In the genomic region with DNA sequence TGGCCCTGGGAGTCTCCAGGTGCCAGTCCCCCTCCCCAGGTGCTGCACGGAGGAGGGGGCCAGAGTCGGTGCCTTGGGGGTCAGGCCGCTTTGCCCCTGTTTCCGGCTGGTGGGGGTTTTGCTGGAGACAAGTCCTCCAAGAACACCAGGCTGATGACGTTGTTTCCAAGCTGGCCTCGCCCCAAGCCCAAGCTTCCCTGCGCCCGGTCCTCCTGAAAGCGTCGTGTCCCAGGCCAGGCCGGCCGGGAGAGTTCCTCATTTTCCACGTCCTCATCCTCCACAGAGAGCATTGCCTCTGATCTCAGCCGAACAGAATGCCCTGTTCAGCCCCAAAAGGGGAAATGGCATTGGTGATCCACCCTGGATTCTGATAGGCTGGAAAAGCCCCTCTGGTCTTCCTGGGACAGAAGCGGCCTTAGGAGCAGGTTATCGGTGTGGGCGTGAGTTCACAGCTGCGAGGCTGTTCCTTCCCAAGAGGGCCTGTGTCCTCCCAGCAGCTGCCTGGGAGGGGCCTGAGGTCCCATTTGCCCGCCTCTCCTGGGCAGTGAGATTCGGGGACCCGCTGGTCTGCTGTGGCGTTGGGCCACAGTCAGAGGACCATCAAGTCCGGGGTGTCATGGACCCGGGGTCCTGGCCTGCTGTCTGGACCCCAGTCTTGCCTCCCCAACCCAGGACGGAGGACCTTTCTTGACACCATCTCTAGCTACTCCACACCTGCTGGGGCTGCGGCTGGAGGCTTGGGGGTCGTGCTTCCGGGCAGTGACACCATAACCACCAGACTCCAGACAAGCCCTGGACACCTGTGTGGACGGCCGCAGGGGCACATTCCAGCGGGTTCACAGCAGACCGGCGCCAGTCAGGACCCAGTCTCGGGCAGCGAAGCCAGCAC, we compare ENCODE assay signal across 32 cellular contexts. TPM values are rescaled to one million over a fixed set of nuclear protein-coding genes. Genes with fewer than 3 reads are reported as not detected.
DNase-seq lines count a peak whose midpoint lies in the region; ATAC-seq and TF ChIP-seq lines count a peak whose summit lies in the region.
"Had no signal": no experiment of that assay in that cellular context is flagged by ENCODE, and none has a peak within 500 bp of the region (broad histone marks: within the 10 kb centered on the region; RNA-seq: fewer than 3 reads in every experiment).

No MANE protein-coding gene starts in this region.

- no peak overlapping the region for H2BK120ac ChIP-seq in H9 (ENCODE audit: low read depth, low read length, poor library complexity, severe bottlenecking)

- H2BK12ac ChIP-seq in H9 (ENCODE audit: insufficient read length, low read depth, low read length), result no peak overlapping the region

- H3K36me3 ChIP-seq in tibial nerve, result peaks cover 0 to 8% (median 0%) of the 10 kb centered on the region in 3 donors
- H3K36me3 ChIP-seq: adrenal gland, breast epithelium, colonic mucosa, MG63 had no signal

- no peak overlapping the region for H3K56ac ChIP-seq in H9 (ENCODE audit: insufficient read length, low read depth, low read length)

- WGBS in tibial nerve, 2 donors, result 49 to 56% methylated on average over 23 to 30 of the region's 35 CpGs
- no CpG with 5 or more reads among the region's 35 CpGs for WGBS in H9 (ENCODE audit: extremely low coverage, insufficient read length, low lambda C conversion rate)

- TF ChIP-seq CTCF in tibial nerve (IDR thresholded peaks at IDR 0.05) (no peak), H9 (conservative IDR thresholded peaks at IDR 0.05) (no peak)

- no peaks in the 10 kb centered on the region for H3K27me3 Mint-ChIP-seq in activated naive CD4-positive, alpha-beta T cell treated with anti-CD3 and anti-CD28 coated beads, Interleukin-2, amount 50 U/mL, for 24 hours
- no peaks in the 10 kb centered on the region for H3K27me3 Mint-ChIP-seq in activated naive CD4-positive, alpha-beta T cell treated with anti-CD3 and anti-CD28 coated beads for 36 hours (ENCODE audit: low read depth)
- H3K27me3 Mint-ChIP-seq in H9 (ENCODE audit: low read depth), result peaks cover 1% of the 10 kb centered on the region
- H3K27me3 Mint-ChIP-seq: activated B cell treated with CpG ODN at 0.5 μM for 24 hours; CD4-positive, CD25-positive, alpha-beta regulatory T cell had no signal

- no peak overlapping the region for H3T11ph ChIP-seq in H9 (ENCODE audit: low read length)

- H3K4me1 Mint-ChIP-seq in activated naive CD4-positive, alpha-beta T cell treated with anti-CD3 and anti-CD28 coated beads, Interleukin-2, amount 50 U/mL, for 24 hours, result peaks cover 6% of the 10 kb centered on the region
- H3K4me1 Mint-ChIP-seq in activated naive CD4-positive, alpha-beta T cell treated with anti-CD3 and anti-CD28 coated beads for 36 hours (ENCODE audit: low read depth), result peaks cover 7% of the 10 kb centered on the region
- peaks cover 0 to 4% of the 10 kb centered on the region in 2 experiments; a peak in 1 of 4 replicates for H3K4me1 Mint-ChIP-seq in H9
- H3K4me1 Mint-ChIP-seq: activated B cell treated with CpG ODN at 0.5 μM for 24 hours; CD4-positive, CD25-positive, alpha-beta regulatory T cell; memory B cell had no signal

- no peak overlapping the region for H3K18ac ChIP-seq in H9 (ENCODE audit: insufficient read length, low read depth, low read length)

- no peaks in the 10 kb centered on the region for H3K36me3 Mint-ChIP-seq in activated naive CD4-positive, alpha-beta T cell treated with anti-CD3 and anti-CD28 coated beads, Interleukin-2, amount 50 U/mL, for 24 hours
- no peaks in the 10 kb centered on the region for H3K36me3 Mint-ChIP-seq in activated naive CD4-positive, alpha-beta T cell treated with anti-CD3 and anti-CD28 coated beads for 36 hours (ENCODE audit: low read depth)
- peaks cover 0 to 2% (median 0%) of the 10 kb centered on the region in 3 experiments; a peak in 1 of 7 replicates for H3K36me3 Mint-ChIP-seq in H9 (ENCODE audit: insufficient read depth in 1 of 3, low read depth in 3 of 3)
- H3K36me3 Mint-ChIP-seq: CD4-positive, CD25-positive, alpha-beta regulatory T cell; memory B cell had no signal

- no peak for ATAC-seq in HG03280 (IDR thresholded peaks at IDR 0.05; ENCODE audit: unreplicated experiment)
- ATAC-seq: Panc1 had no signal

- H2AK5ac ChIP-seq in H9 (ENCODE audit: insufficient read length, low read length), result no peak overlapping the region

- H3K4me3 ChIP-seq in tibial nerve, result no peak overlapping the region
- H3K4me3 ChIP-seq: adrenal gland, breast epithelium, colonic mucosa, MG63, smooth muscle cell had no signal

- H3K9me3 Mint-ChIP-seq in activated naive CD4-positive, alpha-beta T cell treated with anti-CD3 and anti-CD28 coated beads, Interleukin-2, amount 50 U/mL, for 24 hours, result no peaks in the 10 kb centered on the region
- no peaks in the 10 kb centered on the region for H3K9me3 Mint-ChIP-seq in activated naive CD4-positive, alpha-beta T cell treated with anti-CD3 and anti-CD28 coated beads for 36 hours
- H3K9me3 Mint-ChIP-seq in H9, result no peaks in the 10 kb centered on the region
- H3K9me3 Mint-ChIP-seq: activated B cell treated with CpG ODN at 0.5 μM for 24 hours; CD4-positive, CD25-positive, alpha-beta regulatory T cell; memory B cell had no signal

- H4K20me1 ChIP-seq in H9 (ENCODE audit: control insufficient read depth, insufficient read depth, insufficient read length), result no peaks in the 10 kb centered on the region

- no peak for TF ChIP-seq POLR2A in tibial nerve (IDR thresholded peaks at IDR 0.05)

- no peak overlapping the region for H3K9ac ChIP-seq in H9 (ENCODE audit: extremely low read depth, insufficient read length, low read length)

- H3K14ac ChIP-seq in H9 (ENCODE audit: insufficient read depth, low read length), result no peak overlapping the region; the same call in 1 of the 2 replicates

- H2AFZ ChIP-seq in H9 (ENCODE audit: low read length), result no peak overlapping the region

- H3K4me3 Mint-ChIP-seq in activated naive CD4-positive, alpha-beta T cell treated with anti-CD3 and anti-CD28 coated beads, Interleukin-2, amount 50 U/mL, for 24 hours, result no peak overlapping the region
- no peak overlapping the region for H3K4me3 Mint-ChIP-seq in activated naive CD4-positive, alpha-beta T cell treated with anti-CD3 and anti-CD28 coated beads for 36 hours
- H3K4me3 Mint-ChIP-seq in H9, result no peak overlapping the region
- H3K4me3 Mint-ChIP-seq: activated B cell treated with CpG ODN at 0.5 μM for 24 hours; CD4-positive, CD25-positive, alpha-beta regulatory T cell; memory B cell had no signal

- H3K23ac ChIP-seq in H9 (ENCODE audit: insufficient read length, low read depth, low read length), result no peak overlapping the region

- no peaks in the 10 kb centered on the region for H3K79me1 ChIP-seq in H9 (ENCODE audit: insufficient read depth, low read depth, low read length, poor library complexity, severe bottlenecking)

- no peak overlapping the region for H2BK5ac ChIP-seq in H9 (ENCODE audit: insufficient read length, low read length)

- DNase-seq in activated naive CD4-positive, alpha-beta T cell treated with anti-CD3 and anti-CD28 coated beads for 36 hours, result no peak
- DNase-seq in caudate nucleus (lab: John Stamatoyannopoulos, UW), result peak in 22 of 61 donors; percentile 10 to 60 (median 33)
- DNase-seq in myocyte (ENCODE audit: low read depth), result peak; percentile 70
- peak; percentile 48 to 53 for DNase-seq in tibial nerve (ENCODE audit: low spot score in 2 of 2)
- DNase-seq in NK-92 (lab: John Stamatoyannopoulos, UW; ENCODE audit: unreplicated experiment), result no peak
- DNase-seq in H9, result no peak
- DNase-seq: 8988T; activated B cell treated with CpG ODN at 0.5 μM for 24 hours; activated CD4-positive, alpha-beta T cell treated with anti-CD3 and anti-CD28 coated beads, Interleukin-2, amount 50 U/mL, for 1 hour; activated naive CD4-positive, alpha-beta T cell; activated T-cell treated with anti-CD3 and anti-CD28 coated beads, Interleukin-2, amount 50 U/mL, for 48 hours; adrenal gland; CD4-positive, CD25-positive, alpha-beta regulatory T cell; colonic mucosa; effector memory CD4-positive, alpha-beta T cell; glutamatergic neuron; KG1; kidney glomerular epithelial cell; MG63; NCI-H1105 treated with DMSO at 0.1 percent for 48 hours; NCI-H1930; NCI-H526 treated with DMSO at 0.1 percent for 48 hours; occipital lobe; T1000 had no signal

- H3K27me3 ChIP-seq in tibial nerve, result peaks cover 0 to 7% of the 10 kb centered on the region in 2 donors
- no peaks in the 10 kb centered on the region for H3K27me3 ChIP-seq in H9 (ENCODE audit: insufficient read depth, low read length)
- H3K27me3 ChIP-seq: adrenal gland had no signal

- H2BK20ac ChIP-seq in H9 (ENCODE audit: low read depth, low read length, poor library complexity, severe bottlenecking), result no peak overlapping the region

- H3K27ac ChIP-seq in caudate nucleus (ENCODE audit: low read depth, low read length), result peak overlapping the region; percentile 44
- H3K27ac ChIP-seq in tibial nerve, result peak overlapping the region; percentile 47 to 88 (median 64)
- no peak overlapping the region for H3K27ac ChIP-seq in H9 (ENCODE audit: insufficient read length, low read depth, low read length)
- H3K27ac ChIP-seq: adrenal gland, breast epithelium, colonic mucosa had no signal

- TF ChIP-seq EP300 in tibial nerve (IDR thresholded peaks at IDR 0.05), result peak in 1 of 2 donors; percentile 60

- no peaks in the 10 kb centered on the region for H3K23me2 ChIP-seq in H9 (ENCODE audit: insufficient read length, low read depth, low read length, poor library complexity, severe bottlenecking)

- CTCF ChIA-PET in activated naive CD4-positive, alpha-beta T cell treated with anti-CD3 and anti-CD28 coated beads for 36 hours (lab: Charles Lee), result no interaction called here

- H3K9me3 ChIP-seq in tibial nerve, result no peaks in the 10 kb centered on the region
- no peaks in the 10 kb centered on the region for H3K9me3 ChIP-seq in H9 (ENCODE audit: control insufficient read depth, low read depth, low read length)
- H3K9me3 ChIP-seq: adrenal gland, breast epithelium, colonic mucosa, MG63 had no signal

- no peak overlapping the region for H2BK15ac ChIP-seq in H9 (ENCODE audit: low read depth, low read length)

- no peak overlapping the region for H4K5ac ChIP-seq in H9 (ENCODE audit: insufficient read length, low read depth, low read length)

- H4K91ac ChIP-seq in H9 (ENCODE audit: insufficient read length, low read depth, low read length), result no peak overlapping the region

- intact Hi-C loops in activated naive CD4-positive, alpha-beta T cell treated with anti-CD3 and anti-CD28 coated beads for 36 hours (cut with micrococcal nuclease), result no loop called here

- H3K4ac ChIP-seq in H9 (ENCODE audit: low read depth, low read length), result no peak overlapping the region

- H3K4me1 ChIP-seq in tibial nerve, result peaks cover 0 to 75% (median 27%) of the 10 kb centered on the region in 4 donors
- H3K4me1 ChIP-seq in H9 (ENCODE audit: insufficient read depth, low read length), result no peaks in the 10 kb centered on the region
- H3K4me1 ChIP-seq: adrenal gland, breast epithelium, colonic mucosa had no signal

- no peak overlapping the region for H3K4me2 ChIP-seq in H9 (ENCODE audit: insufficient read depth, insufficient read length, low read length)
- H3K4me2 ChIP-seq: smooth muscle cell had no signal

- H3K27ac Mint-ChIP-seq in activated naive CD4-positive, alpha-beta T cell treated with anti-CD3 and anti-CD28 coated beads, Interleukin-2, amount 50 U/mL, for 24 hours, result peak overlapping the region; percentile 17
- H3K27ac Mint-ChIP-seq in activated naive CD4-positive, alpha-beta T cell treated with anti-CD3 and anti-CD28 coated beads for 36 hours, result no peak overlapping the region
- H3K27ac Mint-ChIP-seq in H9, result peak overlapping the region in 1 of 3 experiments; percentile 52; a peak in 1 of 7 replicates
- H3K27ac Mint-ChIP-seq: activated B cell treated with CpG ODN at 0.5 μM for 24 hours; CD4-positive, CD25-positive, alpha-beta regulatory T cell; memory B cell had no signal

- H3K79me2 ChIP-seq in H9 (ENCODE audit: insufficient read depth, low read length), result no peaks in the 10 kb centered on the region

- no peak overlapping the region for H4K8ac ChIP-seq in H9 (replicated peaks; ENCODE audit: insufficient read length, low read depth, low read length)

RNA-seq across cellular contexts. Expression of a gene that starts 7.1 kb away (rescaled TPM):
- 1 to 10 TPM in 1 of 2 experiments, under 1 TPM in 1; 0.74 to 1.0 TPM for total RNA-seq in activated naive CD4-positive, alpha-beta T cell treated with anti-CD3 and anti-CD28 coated beads for 36 hours
- total RNA-seq in myocyte (53.9 and 116 TPM in 2 replicates), tibial nerve (10 to 100 TPM; 51.3 to 74.5 (median 66.3) TPM), H9 (2021) (8.9 and 9.6 TPM in 2 replicates)
- 18.8 TPM for polyA plus RNA-seq in myocyte (2012)
- total RNA-seq: epithelial cell of proximal tubule, HT1080 had no signal

RNA-seq across cellular contexts. Expression of a gene that starts 17.9 kb away (rescaled TPM):
- total RNA-seq in activated naive CD4-positive, alpha-beta T cell treated with anti-CD3 and anti-CD28 coated beads for 36 hours, result 10 to 100 TPM; 11.5 to 12.3 TPM
- total RNA-seq in myocyte (67.9 and 74.3 TPM in 2 replicates), tibial nerve (10 to 100 TPM; 24.5 to 58.5 (median 31.8) TPM), H9 (2021) (7.1 and 7.8 TPM in 2 replicates)
- 39.2 TPM for polyA plus RNA-seq in myocyte (2012)
- total RNA-seq: HT1080 had no signal

Comparison
In these comparisons a context has a peak if more than half of its experiments do, and no peak if none do; other contexts are left out.
1. DNase-seq: peak in myocyte (single experiment) and tibial nerve (2 of 2); none in activated naive CD4-positive, alpha-beta T cell treated with anti-CD3 and anti-CD28 coated beads for 36 hours (single experiment), NK-92 (single experiment) and H9 (single experiment).